In the genomic region with DNA sequence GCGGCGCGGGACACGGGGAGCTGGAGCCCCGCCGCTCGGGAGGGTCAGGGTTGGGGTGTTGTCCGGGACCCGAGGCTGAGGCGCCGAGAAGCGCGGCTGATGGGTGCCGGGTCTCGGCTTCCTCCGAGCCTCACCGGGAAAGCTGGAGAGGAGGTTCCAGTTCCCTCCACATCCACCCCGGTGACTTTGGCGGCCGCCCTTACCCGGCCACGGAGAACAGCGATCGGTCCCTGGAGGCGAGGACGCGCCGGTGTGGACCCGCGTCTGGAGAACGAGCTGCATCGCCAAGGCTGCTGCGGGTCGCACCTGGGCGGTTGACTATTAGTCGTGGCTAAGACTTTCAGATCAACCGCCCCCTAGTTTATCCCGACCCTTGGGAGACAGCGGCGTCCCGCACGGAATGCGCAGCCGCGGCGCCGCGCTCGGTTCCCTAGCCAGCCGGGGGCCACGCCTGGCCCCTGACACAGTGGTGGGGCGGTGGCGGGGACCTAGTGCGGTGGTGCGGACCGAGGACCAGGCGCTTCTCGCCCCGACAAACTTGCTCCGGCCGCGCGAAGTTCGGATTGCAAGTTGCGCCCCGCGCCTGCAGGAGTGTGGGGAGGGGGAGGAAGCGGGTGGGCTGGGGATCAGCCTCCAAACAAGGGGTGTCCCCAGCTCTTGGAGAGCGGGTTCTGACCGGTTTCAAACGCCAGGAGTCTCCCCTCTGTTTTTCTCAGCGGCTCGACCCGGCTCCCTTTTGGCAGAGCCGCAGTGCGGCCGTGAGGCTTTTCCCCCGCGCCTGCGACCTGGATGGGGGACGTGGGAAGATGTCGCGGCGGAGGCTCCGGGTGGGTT, we compare ENCODE assay signal across 8 cellular contexts. TPM values are rescaled to one million over a fixed set of nuclear protein-coding genes. Genes with fewer than 3 reads are reported as not detected.
DNase-seq lines count a peak whose midpoint lies in the region; ATAC-seq and TF ChIP-seq lines count a peak whose summit lies in the region.

No MANE protein-coding gene starts in this region.

- intact Hi-C loops in psoas muscle (cut with DNase I): no loop called here

- no peaks in the 10 kb centered on the region for H3K4me1 ChIP-seq in KMS-11 (ENCODE audit: low read depth, poor library complexity, severe bottlenecking)
- H3K4me1 ChIP-seq in right atrium auricular region: peaks cover 0 to 28% of the 10 kb centered on the region in 2 donors
- H3K4me1 ChIP-seq in psoas muscle: peaks cover 9% of the 10 kb centered on the region

- H3K9ac ChIP-seq in KMS-11: no peak overlapping the region

- H3K27me3 Mint-ChIP-seq in activated naive CD8-positive, alpha-beta T cell treated with anti-CD3 and anti-CD28 coated beads, Interleukin-2, amount 10 ng/mL, durations not matched to agents 7 days and 5 days: peaks cover 70% of the 10 kb centered on the region

- H3K36me3 ChIP-seq in KMS-11 (ENCODE audit: insufficient read depth): no peaks in the 10 kb centered on the region
- H3K36me3 ChIP-seq in right atrium auricular region: no peaks in the 10 kb centered on the region
- no peaks in the 10 kb centered on the region for H3K36me3 ChIP-seq in psoas muscle (ENCODE audit: insufficient read depth in 1 of 2, low read depth in 1 of 2)

- H3K4me1 Mint-ChIP-seq in activated naive CD8-positive, alpha-beta T cell treated with anti-CD3 and anti-CD28 coated beads, Interleukin-2, amount 10 ng/mL, durations not matched to agents 7 days and 5 days: peaks cover 17% of the 10 kb centered on the region

- peak overlapping the region; percentile 86 for H2AFZ ChIP-seq in KMS-11 (ENCODE audit: low read depth)

- H4K20me1 ChIP-seq in KMS-11 (ENCODE audit: insufficient read depth): no peaks in the 10 kb centered on the region

- H3K27me3 ChIP-seq in KMS-11 (ENCODE audit: insufficient read depth, low read depth) (peaks cover 23% of the 10 kb centered on the region), right atrium auricular region (peaks cover 0 to 7% of the 10 kb centered on the region in 2 donors), psoas muscle (ENCODE audit: insufficient read depth in 3 of 3, low read length in 2 of 3) (peaks cover 0 to 76% (median 22%) of the 10 kb centered on the region in 3 donors)

- DNase-seq in NCI-H82 (lab: John Stamatoyannopoulos, UW) (peak; percentile 35), NCI-H82 treated with DMSO at 0.1 percent for 48 hours (lab: John Stamatoyannopoulos, UW; ENCODE audit: unreplicated experiment) (no peak), right atrium auricular region (ENCODE audit: low spot score) (no peak), psoas muscle (peak; percentile 18 to 57)
- DNase-seq in activated naive CD8-positive, alpha-beta T cell treated with anti-CD3 and anti-CD28 coated beads, Interleukin-2, amount 10 ng/mL, durations not matched to agents 7 days and 5 days: peak; percentile 54
- no peak for DNase-seq in activated CD4-positive, CD25-positive, alpha-beta regulatory T cell treated with anti-CD3 and anti-CD28 coated beads, Interleukin-2, amount 50 U/mL, for 72 hours

- no peak overlapping the region for H3K4me3 ChIP-seq in KMS-11 (IDR thresholded peaks at IDR 0.05; ENCODE audit: insufficient read depth, low read depth, low read length)
- H3K4me3 ChIP-seq in right atrium auricular region: peak overlapping the region; percentile 37 to 64
- H3K4me3 ChIP-seq in psoas muscle: peak overlapping the region; percentile 78

- TF ChIP-seq CTCF in KMS-11 (conservative IDR thresholded peaks at IDR 0.05; ENCODE audit: low read depth, low read length): no peak
- TF ChIP-seq CTCF in right atrium auricular region (IDR thresholded peaks at IDR 0.05): no peak
- no peak for TF ChIP-seq CTCF in psoas muscle (IDR thresholded peaks at IDR 0.05)

- H3K27ac ChIP-seq in KMS-11 (no peak overlapping the region), right atrium auricular region (no peak overlapping the region), psoas muscle (no peak overlapping the region)

- peak overlapping the region; percentile 76 for H3K4me2 ChIP-seq in KMS-11

- H3K27ac Mint-ChIP-seq in activated naive CD8-positive, alpha-beta T cell treated with anti-CD3 and anti-CD28 coated beads, Interleukin-2, amount 10 ng/mL, durations not matched to agents 7 days and 5 days: no peak overlapping the region

- H3K9me3 Mint-ChIP-seq in activated naive CD8-positive, alpha-beta T cell treated with anti-CD3 and anti-CD28 coated beads, Interleukin-2, amount 10 ng/mL, durations not matched to agents 7 days and 5 days: no peaks in the 10 kb centered on the region

- H3K9me3 ChIP-seq in right atrium auricular region (no peaks in the 10 kb centered on the region), psoas muscle (no peaks in the 10 kb centered on the region)

- POLR2A ChIA-PET in activated naive CD8-positive, alpha-beta T cell treated with anti-CD3 and anti-CD28 coated beads, Interleukin-2, amount 10 ng/mL, durations not matched to agents 7 days and 5 days (lab: Charles Lee): interaction anchor here (1.1 kb wide), 1 partner anchor 157 kb away, joined by 3 read pairs; a partner anchor contains a TSS

- H3K4me3 Mint-ChIP-seq in activated naive CD8-positive, alpha-beta T cell treated with anti-CD3 and anti-CD28 coated beads, Interleukin-2, amount 10 ng/mL, durations not matched to agents 7 days and 5 days: peak overlapping the region; percentile 58

- peak; percentile 33 for ATAC-seq in activated naive CD8-positive, alpha-beta T cell treated with anti-CD3 and anti-CD28 coated beads, Interleukin-2, amount 10 ng/mL, durations not matched to agents 7 days and 5 days (ENCODE audit: low read depth)
- ATAC-seq in psoas muscle: peak; percentile 31 to 52 (median 43)
- no peak for ATAC-seq in HG03097 (IDR thresholded peaks at IDR 0.05; ENCODE audit: low FRiP score, unreplicated experiment)

- 0 to 1% (median 1%) methylated on average over 68 to 85 of the region's 85 CpGs for WGBS in psoas muscle, 3 donors

- no peaks in the 10 kb centered on the region for H3K36me3 Mint-ChIP-seq in activated naive CD8-positive, alpha-beta T cell treated with anti-CD3 and anti-CD28 coated beads, Interleukin-2, amount 10 ng/mL, durations not matched to agents 7 days and 5 days

- H3K79me2 ChIP-seq in KMS-11 (ENCODE audit: insufficient read depth, low read depth): no peaks in the 10 kb centered on the region

RNA-seq across cellular contexts. Expression of a gene that starts 0.5 kb away (rescaled TPM):
- under 1 TPM; 0.22 to 0.26 TPM for total RNA-seq in activated naive CD8-positive, alpha-beta T cell treated with anti-CD3 and anti-CD28 coated beads, Interleukin-2, amount 10 ng/mL, durations not matched to agents 7 days and 5 days
- under 1 TPM; 0.33 to 0.90 TPM for total RNA-seq in right atrium auricular region
- total RNA-seq in psoas muscle: under 1 TPM; 0.27 to 0.54 (median 0.33) TPM
- polyA plus RNA-seq in psoas muscle: 1 to 10 TPM in 1 of 3 donors, under 1 TPM in 2; 0.31 to 2.8 (median 0.52) TPM

Comparison
In these comparisons a context has a peak if more than half of its experiments do, and no peak if none do; other contexts are left out.
1. DNase-seq: peak in NCI-H82 (single experiment), activated naive CD8-positive, alpha-beta T cell treated with anti-CD3 and anti-CD28 coated beads, Interleukin-2, amount 10 ng/mL, durations not matched to agents 7 days and 5 days (single experiment) and psoas muscle (2 of 2); none in NCI-H82 treated with DMSO at 0.1 percent for 48 hours (single experiment), right atrium auricular region (single experiment) and activated CD4-positive, CD25-positive, alpha-beta regulatory T cell treated with anti-CD3 and anti-CD28 coated beads, Interleukin-2, amount 50 U/mL, for 72 hours (single experiment).